ENCODE assay signal across 8 cellular contexts in genomic region chr20:31705598-31706597, GRCh38. TPM values are rescaled to one million over a fixed set of nuclear protein-coding genes. Genes with fewer than 3 reads are reported as not detected.
A peak's percentile ranks its signal among the peaks of the same experiment; 100 is the strongest.
DNase-seq lines count a peak whose midpoint lies in the region; ATAC-seq and TF ChIP-seq lines count a peak whose summit lies in the region.

No MANE protein-coding gene starts in this region.

- no peak for TF ChIP-seq CTCF in Caco-2 (IDR thresholded peaks at IDR 0.05; ENCODE audit: insufficient read depth in 1 of 2, low read depth in 1 of 2, low read length in 1 of 2, severe bottlenecking in 1 of 2, unreplicated experiment in 1 of 2)
- no peak for TF ChIP-seq CTCF in upper lobe of left lung (IDR thresholded peaks at IDR 0.05)

- peak in 1 of 4 donors; percentile 7 for TF ChIP-seq POLR2A in upper lobe of left lung (IDR thresholded peaks at IDR 0.05)

- H3K27ac ChIP-seq in esophagus (ENCODE audit: low read depth in 2 of 2, low read length in 1 of 2): peak overlapping the region; percentile 66 to 77
- H3K27ac ChIP-seq in upper lobe of left lung: peak overlapping the region; percentile 78 to 99 (median 92)

- CTCF ChIA-PET in Caco-2 (lab: Charles Lee): interaction anchor here (0.5 to 4.3 kb wide), 9 partner anchors 10 to 191 kb away, joined by 4 to 72 read pairs (median 4); partner anchors contain the start of genes BCL2L1 and HM13
- CTCF ChIA-PET in activated CD4-positive, alpha-beta T cell treated with anti-CD3 and anti-CD28 coated beads, Interleukin-2, amount 10 ng/mL, durations not matched to agents 7 days and 5 days (lab: Charles Lee): interaction anchor here (1.3 to 3.7 kb wide), 7 partner anchors 8 to 93 kb away, joined by 3 to 15 read pairs (median 6); no protein-coding TSS in a partner anchor

- peak overlapping the region; percentile 51 for H3K4me3 Mint-ChIP-seq in Caco-2 (ENCODE audit: unreplicated experiment)
- H3K4me3 Mint-ChIP-seq in activated CD4-positive, alpha-beta T cell treated with anti-CD3 and anti-CD28 coated beads, Interleukin-2, amount 10 ng/mL, durations not matched to agents 7 days and 5 days: no peak overlapping the region

- 68 to 75% methylated on average over 4 of the region's 4 CpGs for WGBS in esophagus, 2 donors
- 57 to 74% methylated on average over 4 of the region's 4 CpGs for WGBS in upper lobe of left lung, 2 donors

- no peaks in the 10 kb centered on the region for H3K9me3 Mint-ChIP-seq in Caco-2 (ENCODE audit: unreplicated experiment)
- H3K9me3 Mint-ChIP-seq in activated CD4-positive, alpha-beta T cell treated with anti-CD3 and anti-CD28 coated beads, Interleukin-2, amount 10 ng/mL, durations not matched to agents 7 days and 5 days: no peaks in the 10 kb centered on the region

- H3K9me3 ChIP-seq in Caco-2 (no peaks in the 10 kb centered on the region), esophagus (ENCODE audit: control insufficient read depth in 2 of 2, insufficient read depth in 1 of 2, low read depth in 1 of 2, low read length in 1 of 2) (no peaks in the 10 kb centered on the region), upper lobe of left lung (no peaks in the 10 kb centered on the region)

- H3K36me3 ChIP-seq in Caco-2 (ENCODE audit: control insufficient read depth, insufficient read depth, low read length) (peaks cover 21% of the 10 kb centered on the region), esophagus (ENCODE audit: control insufficient read depth in 2 of 2, insufficient read depth in 2 of 2, low read length in 1 of 2) (peaks cover 3 to 10% of the 10 kb centered on the region in 2 donors), upper lobe of left lung (peaks cover 0 to 60% (median 26%) of the 10 kb centered on the region in 4 donors)

- no peaks in the 10 kb centered on the region for H3K27me3 ChIP-seq in Caco-2 (replicated peaks; ENCODE audit: control insufficient read depth, insufficient read depth, low read length)
- H3K27me3 ChIP-seq in esophagus (ENCODE audit: control insufficient read depth in 1 of 2, insufficient read depth in 2 of 2, low read length in 2 of 2): no peaks in the 10 kb centered on the region
- H3K27me3 ChIP-seq in upper lobe of left lung: no peaks in the 10 kb centered on the region

- TSS peak; percentile 42 for BruUV-seq in Caco-2 (replicated peaks; lab: Mats Ljungman, UMichigan)

- H3K4me3 ChIP-seq in Caco-2 (ENCODE audit: low read depth, low read length) (no peak overlapping the region), esophagus (ENCODE audit: low read depth in 1 of 2, low read length in 2 of 2) (no peak overlapping the region), upper lobe of left lung (no peak overlapping the region)

- DNase-seq in Caco-2: peak in 1 of 2 experiments; percentile 66
- DNase-seq in upper lobe of left lung: no peak
- no peak for DNase-seq in activated CD4-positive, alpha-beta T cell treated with anti-CD3 and anti-CD28 coated beads, Interleukin-2, amount 10 ng/mL, durations not matched to agents 7 days and 5 days
- DNase-seq in activated CD4-positive, alpha-beta T cell treated with anti-CD3 and anti-CD28 coated beads for 48 hours: no peak
- no peak for DNase-seq in stimulated activated CD4-positive, alpha-beta T cell treated with anti-CD3 and anti-CD28 coated beads, Interleukin-4, amount 100 ng/mL, for 1 hour

- no peaks in the 10 kb centered on the region for H3K27me3 Mint-ChIP-seq in Caco-2 (ENCODE audit: insufficient read depth, unreplicated experiment)
- no peaks in the 10 kb centered on the region for H3K27me3 Mint-ChIP-seq in activated CD4-positive, alpha-beta T cell treated with anti-CD3 and anti-CD28 coated beads, Interleukin-2, amount 10 ng/mL, durations not matched to agents 7 days and 5 days

- peak in 1 of 4 donors; percentile 1 for TF ChIP-seq EP300 in upper lobe of left lung (IDR thresholded peaks at IDR 0.05)

- peak overlapping the region; percentile 98 for H3K27ac Mint-ChIP-seq in Caco-2 (ENCODE audit: unreplicated experiment)
- no peak overlapping the region for H3K27ac Mint-ChIP-seq in activated CD4-positive, alpha-beta T cell treated with anti-CD3 and anti-CD28 coated beads, Interleukin-2, amount 10 ng/mL, durations not matched to agents 7 days and 5 days

- H3K4me1 ChIP-seq in Caco-2 (peaks cover 91% of the 10 kb centered on the region), esophagus (ENCODE audit: control insufficient read depth in 2 of 2, insufficient read depth in 2 of 2, low read length in 1 of 2) (peaks cover 10 to 21% of the 10 kb centered on the region in 2 donors), upper lobe of left lung (peaks cover 65 to 98% (median 82%) of the 10 kb centered on the region in 4 donors)

- peaks cover 100% of the 10 kb centered on the region for H3K36me3 Mint-ChIP-seq in Caco-2 (ENCODE audit: insufficient read depth, unreplicated experiment)
- peaks cover 64% of the 10 kb centered on the region for H3K36me3 Mint-ChIP-seq in activated CD4-positive, alpha-beta T cell treated with anti-CD3 and anti-CD28 coated beads, Interleukin-2, amount 10 ng/mL, durations not matched to agents 7 days and 5 days (ENCODE audit: low read depth)

- intact Hi-C loops in Caco-2 (cut with micrococcal nuclease; ENCODE audit: unreplicated experiment): no loop called here

- ATAC-seq in GM21381 (IDR thresholded peaks at IDR 0.05; ENCODE audit: unreplicated experiment): peak; percentile 85
- peak; percentile 67 for ATAC-seq in HG03565 (IDR thresholded peaks at IDR 0.05; ENCODE audit: unreplicated experiment)
- ATAC-seq in upper lobe of left lung (ENCODE audit: low FRiP score in 2 of 2): peak in 1 of 2 donors; percentile 46

- POLR2A ChIA-PET in Caco-2 (lab: Charles Lee): interaction anchor here (0.6 to 3.4 kb wide), 11 partner anchors 10 to 101 kb away, joined by 3 to 178 read pairs (median 4); partner anchors contain the start of genes BCL2L1 and ID1
- POLR2A ChIA-PET in activated CD4-positive, alpha-beta T cell treated with anti-CD3 and anti-CD28 coated beads, Interleukin-2, amount 10 ng/mL, durations not matched to agents 7 days and 5 days (lab: Charles Lee): no interaction called here

- H3K4me1 Mint-ChIP-seq in Caco-2 (ENCODE audit: low read depth, unreplicated experiment): peaks cover 71% of the 10 kb centered on the region
- H3K4me1 Mint-ChIP-seq in activated CD4-positive, alpha-beta T cell treated with anti-CD3 and anti-CD28 coated beads, Interleukin-2, amount 10 ng/mL, durations not matched to agents 7 days and 5 days: peaks cover 62% of the 10 kb centered on the region

RNA-seq across cellular contexts. Expression of gene BCL2L1, which starts 16.8 kb away (rescaled TPM):
- total RNA-seq in Caco-2 (2022) (444 and 469 TPM in 2 replicates), upper lobe of left lung (100 to 1,000 TPM; 131 to 245 (median 182) TPM)
- polyA plus RNA-seq in esophagus: 10 to 100 TPM; 60.0 to 80.9 TPM
- 10 to 100 TPM; 57.1 to 58.8 TPM for total RNA-seq in activated CD4-positive, alpha-beta T cell treated with anti-CD3 and anti-CD28 coated beads, Interleukin-2, amount 10 ng/mL, durations not matched to agents 7 days and 5 days

RNA-seq across cellular contexts. Expression of gene TPX2, which starts 33.2 kb away (rescaled TPM):
- total RNA-seq in Caco-2 (2022): 221 and 237 TPM in 2 replicates
- polyA plus RNA-seq in esophagus: 10 to 100 TPM in 1 of 2 donors, 1 to 10 TPM in 1; 9.1 to 13.6 TPM
- 1 to 10 TPM; 1.0 to 6.7 (median 3.8) TPM for total RNA-seq in upper lobe of left lung
- 100 to 1,000 TPM; 164 to 193 TPM for total RNA-seq in activated CD4-positive, alpha-beta T cell treated with anti-CD3 and anti-CD28 coated beads, Interleukin-2, amount 10 ng/mL, durations not matched to agents 7 days and 5 days

Comparison
In these comparisons a context has a peak if more than half of its experiments do, and no peak if none do; other contexts are left out.
1. RNA of gene TPX2, which starts 33.2 kb away (total RNA-seq): 221 to 237 TPM in Caco-2 and 164 to 193 TPM in activated CD4-positive, alpha-beta T cell treated with anti-CD3 and anti-CD28 coated beads, Interleukin-2, amount 10 ng/mL, durations not matched to agents 7 days and 5 days; 1.0 to 6.7 TPM in upper lobe of left lung; every median in the first group is over 10 times any median in the second.